ENCODE assay signal across 1 cellular context in genomic region chr11:2511421-2512369, GRCh38.
TF ChIP-seq lines count a peak whose summit lies in the region.

No MANE protein-coding gene starts in this region.

TF ChIP-seq in HepG2, 621 proteins besides CTCF, POLR2A, EP300 and RAD21 (continued from another document):
- TF ChIP-seq BATF2 (CRISPR knock-in tag; IDR thresholded peaks at IDR 0.05) (no peak), ZNF3 (CRISPR knock-in tag; IDR thresholded peaks at IDR 0.05) (no peak), ZNF546 (CRISPR knock-in tag; conservative IDR thresholded peaks at IDR 0.05) (no peak), ZNF234 (CRISPR knock-in tag; conservative IDR thresholded peaks at IDR 0.05) (no peak), HNRNPLL (IDR thresholded peaks at IDR 0.05; ENCODE audit: low read depth, low read length, poor library complexity, severe bottlenecking) (no peak), ZNF512B (CRISPR knock-in tag; IDR thresholded peaks at IDR 0.05; ENCODE audit: borderline replicate concordance) (no peak), NR3C1 (CRISPR knock-in tag; IDR thresholded peaks at IDR 0.05) (no peak), NFIB (CRISPR knock-in tag; IDR thresholded peaks at IDR 0.05; ENCODE audit: borderline replicate concordance) (no peak), BRF2 (CRISPR knock-in tag; IDR thresholded peaks at IDR 0.05) (no peak), EEA1 (CRISPR knock-in tag; IDR thresholded peaks at IDR 0.05; ENCODE audit: borderline replicate concordance) (no peak), ZNF354B (CRISPR knock-in tag; IDR thresholded peaks at IDR 0.05) (no peak), ZNF501 (CRISPR knock-in tag; IDR thresholded peaks at IDR 0.05) (no peak), PAF1 (CRISPR knock-in tag; IDR thresholded peaks at IDR 0.05) (no peak)
